9 cellular contexts compared by ENCODE assay signal in genomic region chr10:79152423-79152817, GRCh38.
DNase-seq lines count a peak whose midpoint lies in the region; ATAC-seq and TF ChIP-seq lines count a peak whose summit lies in the region.
"Had no signal": no experiment of that assay in that cellular context is flagged by ENCODE, and none has a peak within 500 bp of the region (broad histone marks: within the 10 kb centered on the region; RNA-seq: fewer than 3 reads in every experiment).

No MANE protein-coding gene starts in this region.

- H3K36me3 ChIP-seq in HUES48 (ENCODE audit: control insufficient read depth, insufficient read depth, low read length) (no peaks in the 10 kb centered on the region), mesenchymal stem cell (ENCODE audit: control insufficient read depth in 1 of 2, insufficient read depth in 2 of 2, low read depth in 1 of 2, low read length in 2 of 2) (peaks cover 34 to 70% of the 10 kb centered on the region in 2 experiments)

- no peak overlapping the region for H2AFZ ChIP-seq in mesenchymal stem cell (ENCODE audit: low read depth, low read length)

- peak overlapping the region in 3 of 5 experiments; percentile 31 to 90 (median 41) for H3K27ac Mint-ChIP-seq in brain
- peak overlapping the region; percentile 61 for H3K27ac Mint-ChIP-seq in type B pancreatic cell

- H3K4me1 ChIP-seq in HUES48 (ENCODE audit: control insufficient read depth, insufficient read depth, low read length) (peaks cover 36% of the 10 kb centered on the region), mesenchymal stem cell (ENCODE audit: control insufficient read depth, insufficient read depth, low read depth, low read length) (peaks cover 84% of the 10 kb centered on the region)

- peak overlapping the region; percentile 64 for H4K8ac ChIP-seq in mesenchymal stem cell (ENCODE audit: low read length)

- H3K4me3 Mint-ChIP-seq in brain (no peak overlapping the region), type B pancreatic cell (no peak overlapping the region)

- H3K9me3 ChIP-seq in HUES48 (ENCODE audit: control insufficient read depth, insufficient read depth, low read length) = no peaks in the 10 kb centered on the region
- H3K9me3 ChIP-seq in mesenchymal stem cell (ENCODE audit: control insufficient read depth, low read length) = no peaks in the 10 kb centered on the region

- TF ChIP-seq CTCF in brain (conservative IDR thresholded peaks at IDR 0.05) (no peak), type B pancreatic cell (conservative IDR thresholded peaks at IDR 0.05) (no peak)

- H3K18ac ChIP-seq in mesenchymal stem cell (ENCODE audit: low read depth in 1 of 2, low read length in 2 of 2) = peak overlapping the region; percentile 42 to 54

- H3K36me3 Mint-ChIP-seq in brain (no peaks in the 10 kb centered on the region), type B pancreatic cell (no peaks in the 10 kb centered on the region)

- no peak overlapping the region for H3K14ac ChIP-seq in mesenchymal stem cell (ENCODE audit: low read length in 2 of 2)

- peak overlapping the region; percentile 3 for H2BK120ac ChIP-seq in mesenchymal stem cell (ENCODE audit: low read depth, low read length)

- H2BK5ac ChIP-seq in mesenchymal stem cell (ENCODE audit: low read depth, low read length, poor library complexity, severe bottlenecking) = peak overlapping the region; percentile 49

- H3K4me1 Mint-ChIP-seq in brain (peaks cover 77% of the 10 kb centered on the region), type B pancreatic cell (ENCODE audit: unreplicated experiment) (peaks cover 29% of the 10 kb centered on the region)

- H3K9ac ChIP-seq in HUES48 (ENCODE audit: low read depth, low read length) (no peak overlapping the region), mesenchymal stem cell (ENCODE audit: low read length) (peak overlapping the region; percentile 87)
- H3K9ac ChIP-seq: KMS-11 had no signal

- H3K4me3 ChIP-seq in HUES48 (ENCODE audit: low read depth, low read length) = no peak overlapping the region
- no peak overlapping the region for H3K4me3 ChIP-seq in mesenchymal stem cell (ENCODE audit: insufficient read depth in 1 of 2, low read depth in 1 of 2, low read length in 2 of 2)

- WGBS in mesenchymal stem cell = 68% methylated on average over 7 of the region's 7 CpGs

- no peaks in the 10 kb centered on the region for H3K9me3 Mint-ChIP-seq in brain
- H3K9me3 Mint-ChIP-seq in type B pancreatic cell = no peaks in the 10 kb centered on the region

- H3K27ac ChIP-seq in HUES48 (ENCODE audit: low read depth, low read length) (peak overlapping the region; percentile 79), mesenchymal stem cell (ENCODE audit: low read length, poor library complexity, severe bottlenecking) (peak overlapping the region; percentile 97)
- H3K27ac ChIP-seq: KMS-11 had no signal

- POLR2A ChIA-PET in HEK293T (lab: Yijun Ruan, JAX) = no interaction called here

- DNase-seq in mesenchymal stem cell (peak; percentile 42), type B pancreatic cell (ENCODE audit: extremely low spot score, unreplicated experiment) (no peak), HEK293T (ENCODE audit: extremely low spot score) (no peak)
- DNase-seq: activated CD8-positive, alpha-beta memory T cell treated with anti-CD3 and anti-CD28 coated beads, Interleukin-2, amount 50 U/mL, for 4 hours had no signal

- H3K4me2 ChIP-seq in mesenchymal stem cell (ENCODE audit: low read length, poor library complexity, severe bottlenecking) = no peak overlapping the region
- H3K4me2 ChIP-seq: KMS-11 had no signal

- ATAC-seq in HG02588 (IDR thresholded peaks at IDR 0.05; ENCODE audit: unreplicated experiment) (no peak), GM18498 (IDR thresholded peaks at IDR 0.05; ENCODE audit: unreplicated experiment) (no peak)

- no peak overlapping the region for H3K23ac ChIP-seq in mesenchymal stem cell (ENCODE audit: low read length in 2 of 2)

- H2AK5ac ChIP-seq in mesenchymal stem cell (ENCODE audit: low read length, severe bottlenecking) = peak overlapping the region; percentile 84

- CTCF ChIA-PET in HEK293T (lab: Yijun Ruan, JAX) = no interaction called here

- H4K91ac ChIP-seq in mesenchymal stem cell (ENCODE audit: low read length) = peak overlapping the region; percentile 9

- peak overlapping the region; percentile 33 to 43 for H3K4ac ChIP-seq in mesenchymal stem cell (ENCODE audit: low read depth in 1 of 2, low read length in 2 of 2)

- H3K27me3 Mint-ChIP-seq in brain = no peaks in the 10 kb centered on the region
- no peaks in the 10 kb centered on the region for H3K27me3 Mint-ChIP-seq in type B pancreatic cell

- H3K79me1 ChIP-seq in mesenchymal stem cell (replicated peaks; ENCODE audit: low read length, poor library complexity, severe bottlenecking) = peaks cover 16% of the 10 kb centered on the region

- H2BK12ac ChIP-seq in mesenchymal stem cell (ENCODE audit: low read length in 2 of 2) = peak overlapping the region; percentile 17 to 49

- peak overlapping the region; percentile 60 for H2BK15ac ChIP-seq in mesenchymal stem cell (ENCODE audit: low read depth, poor library complexity, severe bottlenecking)

- H3K27me3 ChIP-seq in HUES48 (ENCODE audit: control insufficient read depth, insufficient read depth, low read length) = no peaks in the 10 kb centered on the region
- H3K27me3 ChIP-seq in mesenchymal stem cell (ENCODE audit: control insufficient read depth in 1 of 2, insufficient read depth in 1 of 2, low read length in 2 of 2) = no peaks in the 10 kb centered on the region

TF ChIP-seq in HEK293T, 16 proteins besides CTCF, POLR2A, EP300 and RAD21:
- TF ChIP-seq ZNF384 (IDR thresholded peaks at IDR 0.05) = no peak
- TF ChIP-seq ARNT (IDR thresholded peaks at IDR 0.05) = no peak
- TF ChIP-seq SUZ12 (IDR thresholded peaks at IDR 0.05) = no peak
- TF ChIP-seq CTBP1 (IDR thresholded peaks at IDR 0.05; ENCODE audit: borderline replicate concordance) = no peak
- no peak for TF ChIP-seq FOXK2 (IDR thresholded peaks at IDR 0.05)
- TF ChIP-seq ELF4 (IDR thresholded peaks at IDR 0.05) = no peak
